12 cellular contexts compared by ENCODE assay signal in the genomic region with DNA sequence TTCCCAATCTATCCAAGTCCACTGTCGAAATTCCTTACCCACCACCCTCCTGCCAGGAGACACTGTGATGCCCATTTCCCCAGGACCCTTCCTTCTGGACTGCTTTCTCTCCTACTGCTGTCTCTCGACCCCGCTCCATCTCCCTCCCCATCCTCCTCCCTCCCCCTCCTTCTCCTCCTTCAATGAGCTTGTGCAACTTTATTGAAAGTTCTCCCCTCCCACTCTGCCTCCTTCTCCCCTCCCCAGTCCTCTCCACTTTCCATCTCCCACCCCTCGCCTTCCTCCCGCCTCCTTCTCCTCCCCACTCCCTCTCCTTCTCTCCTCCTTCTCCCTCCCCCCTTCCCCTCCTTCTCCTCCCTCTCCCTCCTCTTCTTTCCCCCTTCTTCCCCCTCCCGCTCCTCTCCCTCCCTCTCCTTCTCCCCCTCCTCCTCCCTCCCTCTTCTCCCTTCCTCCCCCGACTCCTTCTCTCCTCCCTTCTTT.
DNase-seq lines count a peak whose midpoint lies in the region; ATAC-seq, FAIRE-seq and TF ChIP-seq lines count a peak whose summit lies in the region.
"Had no signal": no experiment of that assay in that cellular context is flagged by ENCODE, and none has a peak within 500 bp of the region (broad histone marks: within the 10 kb centered on the region; RNA-seq: fewer than 3 reads in every experiment).

No MANE protein-coding gene starts in this region.

- H3K4me3 ChIP-seq in HepG2 (replicated peaks in 1 of 3; ENCODE audit: insufficient read depth in 1 of 3, low read depth in 2 of 3, low read length in 3 of 3), result no peak overlapping the region
- H3K4me3 ChIP-seq in right lobe of liver, result no peak overlapping the region
- peak overlapping the region in 1 of 2 donors; percentile 1 for H3K4me3 ChIP-seq in esophagus (ENCODE audit: low read depth in 1 of 2, low read length in 2 of 2)

- intact Hi-C loops in HepG2 (cut with micrococcal nuclease; ENCODE audit: unreplicated experiment), result no loop called here
- intact Hi-C loops in right lobe of liver (cut with DNase I), result no loop called here
- intact Hi-C loops in activated T-helper 2 cell treated with anti-CD3 and anti-CD28 coated beads, Interferon-gamma antibody, Interleukin-2, Interleukin-4, amounts not matched to agents 10 μg/mL and 5 μg/mL and 100 μg/mL, durations not matched to agents 14 hours and 24 hours and 36 hours (cut with micrococcal nuclease), result no loop called here

- H3K27me3 ChIP-seq in HepG2 (ENCODE audit: control insufficient read depth in 1 of 2, insufficient read depth in 2 of 2, low read length in 2 of 2) (no peaks in the 10 kb centered on the region), right lobe of liver (no peaks in the 10 kb centered on the region), esophagus (ENCODE audit: control insufficient read depth in 1 of 2, insufficient read depth in 2 of 2, low read length in 2 of 2) (no peaks in the 10 kb centered on the region)

- 55% methylated on average over 7 of the region's 7 CpGs for WGBS in HepG2 (ENCODE audit: low lambda C conversion rate)
- WGBS in right lobe of liver (ENCODE audit: insufficient coverage, low coverage, low lambda C conversion rate, missing lambda C conversion rate), result 85% methylated on average over 6 of the region's 7 CpGs
- 70% methylated on average over 6 to 7 of the region's 7 CpGs for WGBS in esophagus, 2 donors

- H3K4me1 ChIP-seq in HepG2 (ENCODE audit: insufficient read depth, low read length), result peaks cover 15% of the 10 kb centered on the region
- H3K4me1 ChIP-seq in right lobe of liver, result no peaks in the 10 kb centered on the region
- peaks cover 0 to 1% of the 10 kb centered on the region in 2 donors for H3K4me1 ChIP-seq in esophagus (ENCODE audit: control insufficient read depth in 2 of 2, insufficient read depth in 2 of 2, low read length in 1 of 2)

- H3K27ac ChIP-seq in HepG2 (ENCODE audit: extremely low read length, insufficient read depth, low read length), result no peak overlapping the region
- H3K27ac ChIP-seq in right lobe of liver, result peak overlapping the region in 1 of 3 donors; percentile 18
- peak overlapping the region; percentile 36 to 64 for H3K27ac ChIP-seq in esophagus (ENCODE audit: low read depth in 2 of 2, low read length in 1 of 2)

- POLR2A ChIA-PET in HepG2 (lab: Yijun Ruan, JAX), result no interaction called here

- no peaks in the 10 kb centered on the region for H3K27me3 Mint-ChIP-seq in activated T-helper 2 cell treated with anti-CD3 and anti-CD28 coated beads, Interferon-gamma antibody, Interleukin-2, Interleukin-4, amounts not matched to agents 10 μg/mL and 5 μg/mL and 100 μg/mL, durations not matched to agents 14 hours and 24 hours and 36 hours (ENCODE audit: low read depth)
- H3K27me3 Mint-ChIP-seq: memory B cell had no signal

- no peak for TF ChIP-seq RAD21 in HepG2 (CRISPR knock-in tag; IDR thresholded peaks at IDR 0.05)

- no peak for FAIRE-seq in HepG2 (lab: Jason Lieb, UNC)
- FAIRE-seq in GM12892 (lab: Jason Lieb, UNC), result no peak
- FAIRE-seq in H54 (lab: Jason Lieb, UNC), result no peak

- no TSS peak for BruUV-seq in HepG2 (replicated peaks; lab: Mats Ljungman, UMichigan)

- H3K36me3 ChIP-seq in HepG2 (replicated peaks in 1 of 2; ENCODE audit: control insufficient read depth in 1 of 2, insufficient read depth in 2 of 2, low read length in 2 of 2) (no peaks in the 10 kb centered on the region), right lobe of liver (no peaks in the 10 kb centered on the region), esophagus (ENCODE audit: control insufficient read depth in 2 of 2, insufficient read depth in 2 of 2, low read length in 1 of 2) (no peaks in the 10 kb centered on the region)

- no peaks in the 10 kb centered on the region for H4K20me1 ChIP-seq in HepG2 (ENCODE audit: insufficient read depth, low read length)

- H3K4me3 Mint-ChIP-seq in activated T-helper 2 cell treated with anti-CD3 and anti-CD28 coated beads, Interferon-gamma antibody, Interleukin-2, Interleukin-4, amounts not matched to agents 10 μg/mL and 5 μg/mL and 100 μg/mL, durations not matched to agents 14 hours and 24 hours and 36 hours (ENCODE audit: low read depth), result no peak overlapping the region
- H3K4me3 Mint-ChIP-seq: memory B cell had no signal

- H3K9ac ChIP-seq in HepG2 (ENCODE audit: insufficient read depth, low read depth, low read length), result no peak overlapping the region

- in situ Hi-C loops in HepG2 (cut with HindIII; ENCODE audit: extremely low pct_ligation_motif_present, low pct_unique_long_range_greater_than_20kb), result no loop called here

- TF ChIP-seq POLR2A in HepG2 (IDR thresholded peaks at IDR 0.05; ENCODE audit: insufficient read depth in 1 of 2, low read depth in 2 of 2, low read length in 2 of 2) (no peak), right lobe of liver (IDR thresholded peaks at IDR 0.05) (no peak), GM12892 (IDR thresholded peaks at IDR 0.05; ENCODE audit: low read depth, low read length) (no peak), H54 (IDR thresholded peaks at IDR 0.05; ENCODE audit: low read depth, low read length) (no peak)

- DNase-seq in HepG2 (ENCODE audit: low spot score) (no peak), right lobe of liver (no peak), omental fat pad (ENCODE audit: low spot score) (no peak), GM12892 (ENCODE audit: insufficient read length) (no peak), H54 (ENCODE audit: insufficient read length, low spot score) (no peak)
- DNase-seq in activated T-helper 2 cell treated with anti-CD3 and anti-CD28 coated beads, Interferon-gamma antibody, Interleukin-2, Interleukin-4, amounts not matched to agents 10 μg/mL and 5 μg/mL and 100 μg/mL, durations not matched to agents 14 hours and 24 hours and 36 hours (ENCODE audit: low spot score), result no peak
- DNase-seq: amniotic stem cell, NCI-H2171, T-helper 1 cell had no signal

- no peak overlapping the region for H3K27ac Mint-ChIP-seq in activated T-helper 2 cell treated with anti-CD3 and anti-CD28 coated beads, Interferon-gamma antibody, Interleukin-2, Interleukin-4, amounts not matched to agents 10 μg/mL and 5 μg/mL and 100 μg/mL, durations not matched to agents 14 hours and 24 hours and 36 hours
- H3K27ac Mint-ChIP-seq: memory B cell had no signal

- no peak for ATAC-seq in HepG2
- no peak for ATAC-seq in right lobe of liver
- ATAC-seq in omental fat pad (ENCODE audit: low FRiP score), result peak; percentile 17
- no peak for ATAC-seq in HG02610 (IDR thresholded peaks at IDR 0.05; ENCODE audit: unreplicated experiment)

- no peaks in the 10 kb centered on the region for H3K9me3 ChIP-seq in HepG2 (ENCODE audit: low read length)
- no peaks in the 10 kb centered on the region for H3K9me3 ChIP-seq in right lobe of liver
- peaks cover 0 to 3% of the 10 kb centered on the region in 2 donors for H3K9me3 ChIP-seq in esophagus (ENCODE audit: control insufficient read depth in 2 of 2, insufficient read depth in 1 of 2, low read depth in 1 of 2, low read length in 1 of 2)

- no peaks in the 10 kb centered on the region for H3K79me2 ChIP-seq in HepG2 (ENCODE audit: insufficient read depth, low read length)

- CTCF ChIA-PET in HepG2 (lab: Yijun Ruan, JAX; ENCODE audit: low intra/inter-chr PET ratio, low total read pairs), result no interaction called here

- H3K4me1 Mint-ChIP-seq in activated T-helper 2 cell treated with anti-CD3 and anti-CD28 coated beads, Interferon-gamma antibody, Interleukin-2, Interleukin-4, amounts not matched to agents 10 μg/mL and 5 μg/mL and 100 μg/mL, durations not matched to agents 14 hours and 24 hours and 36 hours (ENCODE audit: low read depth), result no peaks in the 10 kb centered on the region

- H2AFZ ChIP-seq in HepG2 (ENCODE audit: low read length), result no peak overlapping the region

- H3K9me3 Mint-ChIP-seq in activated T-helper 2 cell treated with anti-CD3 and anti-CD28 coated beads, Interferon-gamma antibody, Interleukin-2, Interleukin-4, amounts not matched to agents 10 μg/mL and 5 μg/mL and 100 μg/mL, durations not matched to agents 14 hours and 24 hours and 36 hours, result peaks cover 12% of the 10 kb centered on the region

- H3K36me3 Mint-ChIP-seq in activated T-helper 2 cell treated with anti-CD3 and anti-CD28 coated beads, Interferon-gamma antibody, Interleukin-2, Interleukin-4, amounts not matched to agents 10 μg/mL and 5 μg/mL and 100 μg/mL, durations not matched to agents 14 hours and 24 hours and 36 hours (ENCODE audit: low read depth), result no peaks in the 10 kb centered on the region
- H3K36me3 Mint-ChIP-seq: memory B cell had no signal

- TF ChIP-seq CTCF in HepG2 (CRISPR knock-in tag; IDR thresholded peaks at IDR 0.05) (no peak), right lobe of liver (IDR thresholded peaks at IDR 0.05) (no peak), omental fat pad (IDR thresholded peaks at IDR 0.05) (no peak)

- no peak overlapping the region for H3K4me2 ChIP-seq in HepG2 (ENCODE audit: low read depth, low read length)

- TF ChIP-seq EP300 in HepG2 (IDR thresholded peaks at IDR 0.05; ENCODE audit: low read depth in 2 of 2, low read length in 2 of 2) (no peak), HepG2 (CRISPR knock-in tag; IDR thresholded peaks at IDR 0.05; ENCODE audit: borderline replicate concordance) (no peak)

TF ChIP-seq in HepG2, 621 proteins besides CTCF, POLR2A, EP300 and RAD21:
- TF ChIP-seq PCBP2 (optimal IDR thresholded peaks at IDR 0.05; ENCODE audit: low read depth, low read length, poor library complexity, severe bottlenecking) (peak; percentile 21), ZNF543 (CRISPR knock-in tag; IDR thresholded peaks at IDR 0.05) (no peak)
TF ChIP-seq in HepG2: peak in this region for 1.
